10 cellular contexts compared by ENCODE assay signal in the genomic region with DNA sequence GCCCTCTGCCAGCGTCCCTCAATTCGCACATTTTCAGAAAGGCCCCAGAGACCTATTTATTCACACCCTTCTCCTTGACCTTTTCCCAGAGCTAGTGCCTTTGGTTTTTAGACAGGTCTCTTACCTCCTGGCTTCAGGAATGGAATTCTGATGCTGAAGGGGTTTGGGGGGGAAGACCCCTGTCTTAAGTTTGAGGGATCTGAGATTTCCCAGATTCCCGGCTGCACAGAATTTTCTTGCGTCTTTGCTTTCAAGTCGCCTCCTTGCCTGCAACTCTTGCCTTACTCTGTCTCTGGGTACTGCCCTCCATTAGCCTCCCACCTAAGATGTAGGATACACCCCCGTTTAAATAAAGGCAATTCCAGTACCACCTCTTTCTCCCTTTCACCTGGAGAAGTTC. TPM values are rescaled to one million over a fixed set of nuclear protein-coding genes. Genes with fewer than 3 reads are reported as not detected.
DNase-seq lines count a peak whose midpoint lies in the region; ATAC-seq lines count a peak whose summit lies in the region.
"Had no signal": no experiment of that assay in that cellular context is flagged by ENCODE, and none has a peak within 500 bp of the region (broad histone marks: within the 10 kb centered on the region; RNA-seq: fewer than 3 reads in every experiment).

No MANE protein-coding gene starts in this region.

- H3K27ac Mint-ChIP-seq in T-helper 2 cell treated with Interferon-gamma antibody and Interleukin-4, amounts not matched to agents 5 μg/mL and 100 μg/mL, for 36 hours = peak overlapping the region; percentile 93
- peak overlapping the region; percentile 88 to 99 (median 95) for H3K27ac Mint-ChIP-seq in immature natural killer cell
- peak overlapping the region; percentile 20 for H3K27ac Mint-ChIP-seq in stimulated activated memory B cell treated with anti-CD40 and anti-IgM and Interleukin-4, amounts not matched to agents 10 μg/mL and 1 μg/mL and 100 μg/mL, for 72 hours

- peaks cover 35% of the 10 kb centered on the region for H3K4me1 Mint-ChIP-seq in T-helper 2 cell treated with Interferon-gamma antibody and Interleukin-4, amounts not matched to agents 5 μg/mL and 100 μg/mL, for 36 hours (ENCODE audit: low read depth)
- H3K4me1 Mint-ChIP-seq in immature natural killer cell = peaks cover 67% of the 10 kb centered on the region in 2 donors
- peaks cover 61% of the 10 kb centered on the region for H3K4me1 Mint-ChIP-seq in stimulated activated memory B cell treated with anti-CD40 and anti-IgM and Interleukin-4, amounts not matched to agents 10 μg/mL and 1 μg/mL and 100 μg/mL, for 72 hours

- H3K9me3 Mint-ChIP-seq in T-helper 2 cell treated with Interferon-gamma antibody and Interleukin-4, amounts not matched to agents 5 μg/mL and 100 μg/mL, for 36 hours = no peaks in the 10 kb centered on the region
- peaks cover 0 to 4% (median 0%) of the 10 kb centered on the region in 6 donors for H3K9me3 Mint-ChIP-seq in immature natural killer cell
- H3K9me3 Mint-ChIP-seq in stimulated activated memory B cell treated with anti-CD40 and anti-IgM and Interleukin-4, amounts not matched to agents 10 μg/mL and 1 μg/mL and 100 μg/mL, for 72 hours = no peaks in the 10 kb centered on the region

- peak overlapping the region; percentile 98 for H3K4me3 Mint-ChIP-seq in T-helper 2 cell treated with Interferon-gamma antibody and Interleukin-4, amounts not matched to agents 5 μg/mL and 100 μg/mL, for 36 hours
- H3K4me3 Mint-ChIP-seq in immature natural killer cell = peak overlapping the region; percentile 95 to 100 (median 96)
- H3K4me3 Mint-ChIP-seq in stimulated activated memory B cell treated with anti-CD40 and anti-IgM and Interleukin-4, amounts not matched to agents 10 μg/mL and 1 μg/mL and 100 μg/mL, for 72 hours = peak overlapping the region; percentile 48

- peaks cover 79% of the 10 kb centered on the region for H3K36me3 Mint-ChIP-seq in T-helper 2 cell treated with Interferon-gamma antibody and Interleukin-4, amounts not matched to agents 5 μg/mL and 100 μg/mL, for 36 hours (ENCODE audit: low read depth)
- peaks cover 0 to 9% (median 8%) of the 10 kb centered on the region in 3 donors for H3K36me3 Mint-ChIP-seq in immature natural killer cell
- no peaks in the 10 kb centered on the region for H3K36me3 Mint-ChIP-seq in stimulated activated memory B cell treated with anti-CD40 and anti-IgM and Interleukin-4, amounts not matched to agents 10 μg/mL and 1 μg/mL and 100 μg/mL, for 72 hours

- no peak for ATAC-seq in stimulated activated memory B cell treated with anti-CD40 and anti-IgM and Interleukin-4, amounts not matched to agents 10 μg/mL and 1 μg/mL and 100 μg/mL, for 72 hours
- no peak for ATAC-seq in GM18909 (IDR thresholded peaks at IDR 0.05; ENCODE audit: poor library complexity, unreplicated experiment)

- H3K27me3 Mint-ChIP-seq in T-helper 2 cell treated with Interferon-gamma antibody and Interleukin-4, amounts not matched to agents 5 μg/mL and 100 μg/mL, for 36 hours (ENCODE audit: low read depth) = peaks cover 5% of the 10 kb centered on the region
- peaks cover 36 to 59% (median 58%) of the 10 kb centered on the region in 3 donors for H3K27me3 Mint-ChIP-seq in immature natural killer cell (ENCODE audit: low read depth in 3 of 3)
- peaks cover 96% of the 10 kb centered on the region for H3K27me3 Mint-ChIP-seq in stimulated activated memory B cell treated with anti-CD40 and anti-IgM and Interleukin-4, amounts not matched to agents 10 μg/mL and 1 μg/mL and 100 μg/mL, for 72 hours

- no peak for DNase-seq in T-helper 2 cell treated with Interferon-gamma antibody and Interleukin-4, amounts not matched to agents 5 μg/mL and 100 μg/mL, for 36 hours (ENCODE audit: low spot score)
- no peak for DNase-seq in T-helper 2 cell
- DNase-seq in activated T-cell treated with anti-CD3 and anti-CD28 coated beads, Interleukin-2, amount 50 U/mL, for 48 hours = peak; percentile 34 to 40
- DNase-seq in immature natural killer cell = no peak
- DNase-seq in NCI-H1436 treated with DMSO at 0.1 percent for 48 hours (lab: John Stamatoyannopoulos, UW) = no peak
- DNase-seq in NCI-H446 (lab: John Stamatoyannopoulos, UW) = no peak
- DNase-seq: cerebellar nuclear complex, NCI-H524 treated with DMSO at 0.1 percent for 48 hours had no signal

RNA-seq across cellular contexts. Expression of a gene that starts 1.9 kb away (rescaled TPM):
- polyA plus RNA-seq in immature natural killer cell = 10 to 100 TPM; 27.2 to 52.1 (median 36.8) TPM

Comparison
In these comparisons a context has a peak if more than half of its experiments do, and no peak if none do; other contexts are left out.
1. DNase-seq: peak in activated T-cell treated with anti-CD3 and anti-CD28 coated beads, Interleukin-2, amount 50 U/mL, for 48 hours (2 of 2); none in T-helper 2 cell treated with Interferon-gamma antibody and Interleukin-4, amounts not matched to agents 5 μg/mL and 100 μg/mL, for 36 hours (single experiment), T-helper 2 cell (0 of 5), immature natural killer cell (0 of 3), NCI-H1436 treated with DMSO at 0.1 percent for 48 hours (single experiment) and NCI-H446 (0 of 2).
2. H3K27ac Mint-ChIP-seq: peak in every context shown above with its lines; median percentile 95 in immature natural killer cell; 93 in T-helper 2 cell treated with Interferon-gamma antibody and Interleukin-4, amounts not matched to agents 5 μg/mL and 100 μg/mL, for 36 hours; 20 in stimulated activated memory B cell treated with anti-CD40 and anti-IgM and Interleukin-4, amounts not matched to agents 10 μg/mL and 1 μg/mL and 100 μg/mL, for 72 hours.
3. H3K4me3 Mint-ChIP-seq: peak in every context shown above with its lines; median percentile 98 in T-helper 2 cell treated with Interferon-gamma antibody and Interleukin-4, amounts not matched to agents 5 μg/mL and 100 μg/mL, for 36 hours; 96 in immature natural killer cell; 48 in stimulated activated memory B cell treated with anti-CD40 and anti-IgM and Interleukin-4, amounts not matched to agents 10 μg/mL and 1 μg/mL and 100 μg/mL, for 72 hours.